ENCODE assay signal across 13 cellular contexts in genomic region chr3:115341208-115341607, GRCh38.
A peak's percentile ranks its signal among the peaks of the same experiment; 100 is the strongest.
DNase-seq lines count a peak whose midpoint lies in the region; TF ChIP-seq lines count a peak whose summit lies in the region.
"Had no signal": no experiment of that assay in that cellular context is flagged by ENCODE, and none has a peak within 500 bp of the region (broad histone marks: within the 10 kb centered on the region; RNA-seq: fewer than 3 reads in every experiment).

No MANE protein-coding gene starts in this region.

- H3K9me3 ChIP-seq in colonic mucosa: no peaks in the 10 kb centered on the region
- H3K9me3 ChIP-seq: pancreas, vagina had no signal

- no peak for TF ChIP-seq CTCF in colonic mucosa (IDR thresholded peaks at IDR 0.05)

- DNase-seq in DMS53 treated with DMSO at 0.1 percent for 48 hours (lab: John Stamatoyannopoulos, UW; ENCODE audit: unreplicated experiment) (peak; percentile 6), HT1080 (ENCODE audit: low read depth) (peak; percentile 97), amniotic stem cell (lab: John Stamatoyannopoulos, UW) (peak; percentile 69), kidney tubule cell (ENCODE audit: low spot score) (peak; percentile 83), SIG-M5 treated with dmso at 0.1 percent for 504 hours (lab: John Stamatoyannopoulos, UW; ENCODE audit: unreplicated experiment) (no peak), colonic mucosa (no peak), cerebellar nuclear complex (lab: John Stamatoyannopoulos, UW) (no peak)
- DNase-seq in stimulated activated CD4-positive, alpha-beta T cell treated with anti-CD3 and anti-CD28 coated beads, Interleukin-4, amount 100 ng/mL, for 1 hour: no peak
- DNase-seq: activated T-cell treated with anti-CD3 and anti-CD28 coated beads for 4 hours, cortex of kidney, NCI-H2171, pancreas had no signal

- no peaks in the 10 kb centered on the region for H3K4me1 ChIP-seq in colonic mucosa
- H3K4me1 ChIP-seq: pancreas, vagina had no signal

- H3K27me3 ChIP-seq in colonic mucosa: no peaks in the 10 kb centered on the region
- H3K27me3 ChIP-seq: pancreas, vagina had no signal

- intact Hi-C loops in colonic mucosa (cut with DNase I): no loop called here

- no peak overlapping the region for H3K27ac ChIP-seq in colonic mucosa
- H3K27ac ChIP-seq: pancreas, vagina had no signal

- no peak overlapping the region for H3K4me3 ChIP-seq in colonic mucosa
- H3K4me3 ChIP-seq: pancreas, vagina had no signal

- H3K9ac ChIP-seq in colonic mucosa (ENCODE audit: low read depth in 2 of 2, low read length in 2 of 2): no peak overlapping the region

- no peaks in the 10 kb centered on the region for H3K36me3 ChIP-seq in colonic mucosa
- H3K36me3 ChIP-seq: pancreas, vagina had no signal

Comparison
In these comparisons a context has a peak if more than half of its experiments do, and no peak if none do; other contexts are left out.
1. DNase-seq: peak in DMS53 treated with DMSO at 0.1 percent for 48 hours (single experiment), HT1080 (single experiment), amniotic stem cell (single experiment) and kidney tubule cell (single experiment); none in SIG-M5 treated with dmso at 0.1 percent for 504 hours (single experiment), colonic mucosa (single experiment), cerebellar nuclear complex (0 of 2) and stimulated activated CD4-positive, alpha-beta T cell treated with anti-CD3 and anti-CD28 coated beads, Interleukin-4, amount 100 ng/mL, for 1 hour (single experiment).